Comparison of ENCODE assay signal across 10 cellular contexts in genomic region chr1:85494957-85495266, GRCh38. TPM values are rescaled to one million over a fixed set of nuclear protein-coding genes. Genes with fewer than 3 reads are reported as not detected.
DNase-seq lines count a peak whose midpoint lies in the region; ATAC-seq and TF ChIP-seq lines count a peak whose summit lies in the region.
"Had no signal": no experiment of that assay in that cellular context is flagged by ENCODE, and none has a peak within 500 bp of the region (broad histone marks: within the 10 kb centered on the region; RNA-seq: fewer than 3 reads in every experiment).

No MANE protein-coding gene starts in this region.

- POLR2A ChIA-PET in MCF 10A (lab: Yijun Ruan, JAX) = interaction anchor here (1.0 to 3.2 kb wide), 5 partner anchors 10 to 89 kb away, joined by 4 to 32 read pairs (median 11); partner anchors contain the start of gene CCN1

- no peaks in the 10 kb centered on the region for H3K27me3 Mint-ChIP-seq in MCF 10A (ENCODE audit: insufficient read depth, unreplicated experiment)

- no peak for TF ChIP-seq POLR2A in breast epithelium (IDR thresholded peaks at IDR 0.05)
- TF ChIP-seq POLR2A in erythroblast (IDR thresholded peaks at IDR 0.05; ENCODE audit: low read length) = no peak

- DNase-seq in MCF 10A (ENCODE audit: unreplicated experiment) (peak; percentile 79), breast epithelium (ENCODE audit: low spot score in 2 of 2) (no peak), SW480 (ENCODE audit: low spot score) (peak; percentile 5), glomerular visceral epithelial cell (ENCODE audit: extremely low spot score) (peak; percentile 22), thoracic aorta (ENCODE audit: low spot score) (no peak), pons (ENCODE audit: low spot score) (no peak), erythroblast (lab: John Stamatoyannopoulos, UW) (no peak)
- no peak for DNase-seq in activated naive CD4-positive, alpha-beta T cell treated with anti-CD3 and anti-CD28 coated beads, Interleukin-2, amount 50 U/mL, for 72 hours (ENCODE audit: low spot score in 2 of 2)

- H3K27ac Mint-ChIP-seq in MCF 10A (ENCODE audit: low read depth, unreplicated experiment) = peak overlapping the region; percentile 96
- H3K27ac Mint-ChIP-seq in activated naive CD4-positive, alpha-beta T cell treated with anti-CD3 and anti-CD28 coated beads, Interleukin-2, amount 50 U/mL, for 72 hours = no peak overlapping the region

- TF ChIP-seq CTCF in MCF 10A (IDR thresholded peaks at IDR 0.05; ENCODE audit: unreplicated experiment) (peak; percentile 61), breast epithelium (IDR thresholded peaks at IDR 0.05) (no peak), thoracic aorta (IDR thresholded peaks at IDR 0.05) (peak; percentile 25)

- ATAC-seq in thoracic aorta (ENCODE audit: insufficient number of reproducible peaks, low FRiP score, low read depth) = no peak
- ATAC-seq in activated naive CD4-positive, alpha-beta T cell treated with anti-CD3 and anti-CD28 coated beads, Interleukin-2, amount 50 U/mL, for 72 hours = no peak

- peaks cover 23% of the 10 kb centered on the region for H3K4me1 Mint-ChIP-seq in MCF 10A (ENCODE audit: insufficient read depth, unreplicated experiment)

- intact Hi-C loops in MCF 10A (cut with micrococcal nuclease) (loop anchor here (1.0 to 10.0 kb wide), 4 partner anchors 86 to 390 kb away; no protein-coding TSS in a partner anchor), breast epithelium (cut with DNase I; ENCODE audit: low total_unique reads) (no loop called here)

- no TSS peak for BruUV-seq in MCF 10A (replicated peaks; lab: Mats Ljungman, UMichigan)

- H3K4me3 ChIP-seq in breast epithelium (no peak overlapping the region), thoracic aorta (no peak overlapping the region)
- H3K4me3 ChIP-seq: BLaER1 had no signal

- H3K27me3 ChIP-seq in breast epithelium (no peaks in the 10 kb centered on the region), thoracic aorta (replicated peaks; ENCODE audit: insufficient read depth) (no peaks in the 10 kb centered on the region)
- H3K27me3 ChIP-seq: BLaER1 had no signal

- CTCF ChIA-PET in MCF 10A (lab: Yijun Ruan, JAX) = interaction anchor here (0.8 to 2.0 kb wide), 8 partner anchors 9 to 391 kb away, joined by 3 to 16 read pairs (median 4); partner anchors contain the start of gene CCN1

- H3K4me3 Mint-ChIP-seq in MCF 10A (ENCODE audit: unreplicated experiment) = no peak overlapping the region

- H3K27ac ChIP-seq in breast epithelium = no peak overlapping the region
- no peak overlapping the region for H3K27ac ChIP-seq in thoracic aorta
- H3K27ac ChIP-seq: BLaER1 had no signal

- H3K4me1 ChIP-seq in breast epithelium (no peaks in the 10 kb centered on the region), thoracic aorta (ENCODE audit: control insufficient read depth in 1 of 2, low read depth in 2 of 2) (no peaks in the 10 kb centered on the region)
- H3K4me1 ChIP-seq: BLaER1 had no signal

- H3K36me3 Mint-ChIP-seq in MCF 10A (ENCODE audit: insufficient read depth, unreplicated experiment) = no peaks in the 10 kb centered on the region
- H3K36me3 Mint-ChIP-seq in activated naive CD4-positive, alpha-beta T cell treated with anti-CD3 and anti-CD28 coated beads, Interleukin-2, amount 50 U/mL, for 72 hours = no peaks in the 10 kb centered on the region

- H3K9me3 ChIP-seq in breast epithelium (no peaks in the 10 kb centered on the region), thoracic aorta (no peaks in the 10 kb centered on the region)
- H3K9me3 ChIP-seq: BLaER1 had no signal

- no peaks in the 10 kb centered on the region for H3K9me3 Mint-ChIP-seq in MCF 10A (ENCODE audit: unreplicated experiment)
- H3K9me3 Mint-ChIP-seq in activated naive CD4-positive, alpha-beta T cell treated with anti-CD3 and anti-CD28 coated beads, Interleukin-2, amount 50 U/mL, for 72 hours = no peaks in the 10 kb centered on the region

- H3K36me3 ChIP-seq in breast epithelium = no peaks in the 10 kb centered on the region
- H3K36me3 ChIP-seq in thoracic aorta = no peaks in the 10 kb centered on the region
- H3K36me3 ChIP-seq: BLaER1 had no signal

RNA-seq across cellular contexts. Expression of gene DDAH1, which starts 30.0 kb away (rescaled TPM):
- total RNA-seq in MCF 10A (2022) (4.3 and 7.9 TPM in 2 replicates), breast epithelium (10 to 100 TPM in 2 of 3 donors, 1 to 10 TPM in 1; 9.3 to 24.3 (median 23.9) TPM), thoracic aorta (10 to 100 TPM; 30.5 to 55.4 TPM)
- total RNA-seq in activated naive CD4-positive, alpha-beta T cell treated with anti-CD3 and anti-CD28 coated beads, Interleukin-2, amount 50 U/mL, for 72 hours = not detected
- total RNA-seq: T-helper 1 cell treated with Interleukin-12 subunit alpha and Interleukin-12 subunit beta and Interleukin-4 antibody, amounts not matched to agents 30 ng/mL and 1 ng/mL, for 36 hours had no signal

Comparison
In these comparisons a context has a peak if more than half of its experiments do, and no peak if none do; other contexts are left out.
1. DNase-seq: peak in MCF 10A (single experiment), SW480 (single experiment) and glomerular visceral epithelial cell (single experiment); none in breast epithelium (0 of 2), thoracic aorta (single experiment), pons (single experiment), activated naive CD4-positive, alpha-beta T cell treated with anti-CD3 and anti-CD28 coated beads, Interleukin-2, amount 50 U/mL, for 72 hours (0 of 2) and erythroblast (0 of 2).
2. CTCF ChIP-seq: peak in MCF 10A (single experiment) and thoracic aorta (single experiment); none in breast epithelium (0 of 3).